ENCODE assay signal across 24 cellular contexts in the genomic region with DNA sequence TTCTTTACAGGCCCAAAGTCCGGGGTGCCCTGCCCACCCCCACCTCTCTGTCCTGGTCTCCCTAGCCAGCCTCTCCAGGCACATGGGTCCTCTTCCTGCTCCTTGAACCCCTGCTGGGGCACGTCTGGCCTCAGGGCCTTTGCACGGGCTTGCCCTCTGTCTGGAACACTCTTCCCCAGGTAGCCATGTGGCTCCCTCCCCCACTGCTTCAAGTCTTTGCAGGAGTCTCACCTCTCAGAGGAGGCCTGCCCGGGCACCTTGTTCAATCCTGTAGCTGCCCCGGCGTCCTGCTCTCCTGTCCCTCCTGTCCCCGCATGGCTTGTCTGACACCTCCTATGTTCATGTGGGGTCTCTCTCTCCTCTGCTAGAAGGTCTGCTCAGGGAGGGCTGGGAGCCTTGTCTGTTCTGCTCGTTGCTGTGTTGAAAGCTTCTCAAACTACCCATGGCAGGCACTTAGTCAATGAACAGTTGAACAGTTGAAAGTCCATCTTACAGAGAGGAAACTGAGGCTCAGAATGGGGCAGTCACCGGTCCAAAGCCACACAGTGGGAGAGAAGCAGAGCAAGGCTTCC.
DNase-seq lines count a peak whose midpoint lies in the region; ATAC-seq and TF ChIP-seq lines count a peak whose summit lies in the region.
"Had no signal": no experiment of that assay in that cellular context is flagged by ENCODE, and none has a peak within 500 bp of the region (broad histone marks: within the 10 kb centered on the region; RNA-seq: fewer than 3 reads in every experiment).

No MANE protein-coding gene starts in this region.

- H3K4me2 ChIP-seq in H9 (ENCODE audit: insufficient read depth, insufficient read length, low read length) (no peak overlapping the region), neuronal stem cell (ENCODE audit: insufficient read depth, low read length, poor library complexity, severe bottlenecking) (no peak overlapping the region)
- H3K4me2 ChIP-seq: BLaER1 treated with 17β-estradiol and CSF1 and Interleukin-3, amounts not matched to agents 10 nM and 100 nM had no signal

- no peaks in the 10 kb centered on the region for H3K36me3 ChIP-seq in neuronal stem cell (replicated peaks in 1 of 2; ENCODE audit: control insufficient read depth in 2 of 2, insufficient read depth in 2 of 2, low read length in 2 of 2)
- H3K36me3 ChIP-seq in gastroesophageal sphincter: no peaks in the 10 kb centered on the region
- H3K36me3 ChIP-seq in left ventricle myocardium inferior: no peaks in the 10 kb centered on the region
- H3K36me3 ChIP-seq: BLaER1 treated with 17β-estradiol and CSF1 and Interleukin-3, amounts not matched to agents 10 nM and 100 nM; heart right ventricle; Peyer's patch; tibial nerve had no signal

- no peak overlapping the region; a peak in 1 of 5 replicates for H3K4me3 Mint-ChIP-seq in H9
- H3K4me3 Mint-ChIP-seq: activated CD4-positive, alpha-beta T cell treated with anti-CD3 and anti-CD28 coated beads, Interleukin-2, amount 10 ng/mL, durations not matched to agents 24 days and 14 days; dendritic cell treated with granulocyte-macrophage colony-stimulating factor and Interleukin-4, amounts not matched to agents 40 ng/mL and 50 ng/mL, for 4 days had no signal

- TF ChIP-seq CTCF in H9 (conservative IDR thresholded peaks at IDR 0.05) (no peak), foreskin keratinocyte (conservative IDR thresholded peaks at IDR 0.05) (no peak), gastroesophageal sphincter (IDR thresholded peaks at IDR 0.05) (no peak), left ventricle myocardium inferior (IDR thresholded peaks at IDR 0.05; ENCODE audit: borderline replicate concordance) (no peak)

- H3K4me1 ChIP-seq in H9 (ENCODE audit: insufficient read depth, low read length) (no peaks in the 10 kb centered on the region), foreskin keratinocyte (no peaks in the 10 kb centered on the region), neuronal stem cell (ENCODE audit: control insufficient read depth in 2 of 2, insufficient read depth in 1 of 2, low read depth in 1 of 2, low read length in 2 of 2) (peaks cover 0 to 2% of the 10 kb centered on the region in 2 donors), gastroesophageal sphincter (no peaks in the 10 kb centered on the region), left ventricle myocardium inferior (no peaks in the 10 kb centered on the region)
- H3K4me1 ChIP-seq: heart right ventricle, Peyer's patch, tibial nerve had no signal

- H2BK12ac ChIP-seq in H9 (ENCODE audit: insufficient read length, low read depth, low read length) (no peak overlapping the region), neuronal stem cell (ENCODE audit: low read length) (peak overlapping the region; percentile 25)

- peaks cover 2 to 4% of the 10 kb centered on the region in 2 experiments; a peak in 3 of 5 replicates for H3K9me3 Mint-ChIP-seq in H9
- H3K9me3 Mint-ChIP-seq: activated CD4-positive, alpha-beta T cell treated with anti-CD3 and anti-CD28 coated beads, Interleukin-2, amount 10 ng/mL, durations not matched to agents 24 days and 14 days; dendritic cell treated with granulocyte-macrophage colony-stimulating factor and Interleukin-4, amounts not matched to agents 40 ng/mL and 50 ng/mL, for 4 days had no signal

- no peak overlapping the region for H3K18ac ChIP-seq in H9 (ENCODE audit: insufficient read length, low read depth, low read length)
- peak overlapping the region; percentile 44 for H3K18ac ChIP-seq in neuronal stem cell (ENCODE audit: low read length)

- H2BK15ac ChIP-seq in H9 (ENCODE audit: low read depth, low read length) (no peak overlapping the region), neuronal stem cell (ENCODE audit: low read length) (no peak overlapping the region)

- H3K23ac ChIP-seq in H9 (ENCODE audit: insufficient read length, low read depth, low read length) (no peak overlapping the region), neuronal stem cell (ENCODE audit: low read depth, low read length, poor library complexity) (peak overlapping the region; percentile 34)

- H3K9ac ChIP-seq in H9 (ENCODE audit: extremely low read depth, insufficient read length, low read length): no peak overlapping the region
- peak overlapping the region; percentile 9 for H3K9ac ChIP-seq in neuronal stem cell (ENCODE audit: low read depth, low read length, poor library complexity)
- H3K9ac ChIP-seq: BLaER1 treated with 17β-estradiol and CSF1 and Interleukin-3, amounts not matched to agents 10 nM and 100 nM had no signal

- DNase-seq in D341Med (ENCODE audit: low spot score) (peak; percentile 17), H9 (no peak), foreskin keratinocyte (peak; percentile 22 to 42), neuronal stem cell (ENCODE audit: low spot score) (no peak), left ventricle myocardium inferior (no peak)
- DNase-seq: activated CD4-positive, alpha-beta T cell treated with anti-CD3 and anti-CD28 coated beads, Interleukin-2, amount 10 ng/mL, durations not matched to agents 24 days and 14 days; activated naive CD4-positive, alpha-beta T cell treated with Interleukin-2 at 50 U/mL for 16 hours; central memory CD4-positive, alpha-beta T cell; heart right ventricle; Kasumi-1; NCI-H1436 treated with DMSO at 0.1 percent for 48 hours; NCI-H2081 treated with DMSO at 0.1 percent for 48 hours; NCI-H226; NCI-H526 treated with DMSO at 0.1 percent for 48 hours; stimulated activated CD4-positive, alpha-beta T cell treated with anti-CD3 and anti-CD28 coated beads, Interleukin-4, amount 100 ng/mL, for 4 hours; T-helper 9 cell had no signal

- no peak overlapping the region; the same call in 1 of the 2 replicates for H3K14ac ChIP-seq in H9 (ENCODE audit: insufficient read depth, low read length)
- H3K14ac ChIP-seq in neuronal stem cell (ENCODE audit: low read length): no peak overlapping the region

- TF ChIP-seq EP300 in gastroesophageal sphincter (IDR thresholded peaks at IDR 0.05): no peak

- ATAC-seq in foreskin keratinocyte (no peak), HG02588 (IDR thresholded peaks at IDR 0.05; ENCODE audit: unreplicated experiment) (no peak), gastroesophageal sphincter (no peak)
- ATAC-seq: HCT116 had no signal

- H3K27me3 ChIP-seq in H9 (ENCODE audit: insufficient read depth, low read length) (no peaks in the 10 kb centered on the region), foreskin keratinocyte (peaks cover 5% of the 10 kb centered on the region), neuronal stem cell (ENCODE audit: control insufficient read depth in 3 of 3, insufficient read depth in 3 of 3, low read depth in 1 of 3, low read length in 3 of 3) (no peaks in the 10 kb centered on the region), gastroesophageal sphincter (no peaks in the 10 kb centered on the region), left ventricle myocardium inferior (ENCODE audit: low read depth) (peaks cover 3% of the 10 kb centered on the region)
- H3K27me3 ChIP-seq: BLaER1 treated with 17β-estradiol and CSF1 and Interleukin-3, amounts not matched to agents 10 nM and 100 nM; Peyer's patch; tibial nerve had no signal

- no peaks in the 10 kb centered on the region for H4K20me1 ChIP-seq in H9 (ENCODE audit: control insufficient read depth, insufficient read depth, insufficient read length)
- H4K20me1 ChIP-seq: BLaER1 treated with 17β-estradiol and CSF1 and Interleukin-3, amounts not matched to agents 10 nM and 100 nM had no signal

- no peak overlapping the region for H4K5ac ChIP-seq in H9 (ENCODE audit: insufficient read length, low read depth, low read length)

- H3K79me2 ChIP-seq in H9 (ENCODE audit: insufficient read depth, low read length): no peaks in the 10 kb centered on the region

- peaks cover 4 to 7% of the 10 kb centered on the region in 2 experiments; a peak in 3 of 4 replicates for H3K4me1 Mint-ChIP-seq in H9
- H3K4me1 Mint-ChIP-seq: activated CD4-positive, alpha-beta T cell treated with anti-CD3 and anti-CD28 coated beads, Interleukin-2, amount 10 ng/mL, durations not matched to agents 24 days and 14 days had no signal

- no peaks in the 10 kb centered on the region for H3K23me2 ChIP-seq in H9 (ENCODE audit: insufficient read length, low read depth, low read length, poor library complexity, severe bottlenecking)

- H3K79me1 ChIP-seq in H9 (ENCODE audit: insufficient read depth, low read depth, low read length, poor library complexity, severe bottlenecking): no peaks in the 10 kb centered on the region
- no peaks in the 10 kb centered on the region for H3K79me1 ChIP-seq in neuronal stem cell (ENCODE audit: low read depth, low read length)

- H3K56ac ChIP-seq in H9 (ENCODE audit: insufficient read length, low read depth, low read length): no peak overlapping the region

- no peak overlapping the region for H2BK120ac ChIP-seq in H9 (ENCODE audit: low read depth, low read length, poor library complexity, severe bottlenecking)
- no peak overlapping the region for H2BK120ac ChIP-seq in neuronal stem cell (ENCODE audit: low read depth, low read length)

- H4K91ac ChIP-seq in H9 (ENCODE audit: insufficient read length, low read depth, low read length): no peak overlapping the region
- H4K91ac ChIP-seq in neuronal stem cell (ENCODE audit: low read depth, low read length, poor library complexity): no peak overlapping the region

- H3K27ac ChIP-seq in H9 (ENCODE audit: insufficient read length, low read depth, low read length) (no peak overlapping the region), foreskin keratinocyte (no peak overlapping the region), neuronal stem cell (replicated peaks; ENCODE audit: low read length) (no peak overlapping the region), gastroesophageal sphincter (no peak overlapping the region), left ventricle myocardium inferior (replicated peaks) (no peak overlapping the region)
- H3K27ac ChIP-seq: BLaER1 treated with 17β-estradiol and CSF1 and Interleukin-3, amounts not matched to agents 10 nM and 100 nM; heart right ventricle; Peyer's patch; tibial nerve had no signal

- H2AK5ac ChIP-seq in H9 (ENCODE audit: insufficient read length, low read length): no peak overlapping the region
- no peak overlapping the region for H2AK5ac ChIP-seq in neuronal stem cell (ENCODE audit: low read depth, low read length)

- H2AFZ ChIP-seq in H9 (ENCODE audit: low read length) (no peak overlapping the region), neuronal stem cell (ENCODE audit: low read length) (no peak overlapping the region)

- no CpG with 5 or more reads among the region's 9 CpGs for WGBS in H9 (ENCODE audit: extremely low coverage, insufficient read length, low lambda C conversion rate)
- WGBS in neuronal stem cell (ENCODE audit: extremely low coverage in 2 of 2, insufficient read length in 2 of 2, insufficient replicate concordance in 1 of 2), 2 donors: no CpG with 5 or more reads among the region's 9 CpGs
- 77 to 87% methylated on average over 3 to 5 of the region's 9 CpGs for WGBS in gastroesophageal sphincter (ENCODE audit: low coverage in 1 of 2), 2 donors

- intact Hi-C loops in left ventricle myocardium inferior (cut with micrococcal nuclease): no loop called here

- no peak overlapping the region for H2BK5ac ChIP-seq in H9 (ENCODE audit: insufficient read length, low read length)
- no peak overlapping the region for H2BK5ac ChIP-seq in neuronal stem cell (ENCODE audit: low read length)

- no peak overlapping the region for H2BK20ac ChIP-seq in H9 (ENCODE audit: low read depth, low read length, poor library complexity, severe bottlenecking)

- TF ChIP-seq POLR2A in gastroesophageal sphincter (IDR thresholded peaks at IDR 0.05): no peak

- H3K36me3 Mint-ChIP-seq in H9 (ENCODE audit: insufficient read depth in 1 of 3, low read depth in 3 of 3): peaks cover 0 to 2% (median 0%) of the 10 kb centered on the region in 3 experiments; a peak in 1 of 7 replicates

- H3T11ph ChIP-seq in H9 (ENCODE audit: low read length): no peak overlapping the region

- H4K8ac ChIP-seq in H9 (replicated peaks; ENCODE audit: insufficient read length, low read depth, low read length) (no peak overlapping the region), neuronal stem cell (ENCODE audit: low read depth, low read length) (no peak overlapping the region)

- H3K9me3 ChIP-seq in H9 (ENCODE audit: control insufficient read depth, low read depth, low read length) (no peaks in the 10 kb centered on the region), neuronal stem cell (replicated peaks in 1 of 2; ENCODE audit: control insufficient read depth in 2 of 2, insufficient read depth in 1 of 2, low read depth in 1 of 2, low read length in 2 of 2) (no peaks in the 10 kb centered on the region), gastroesophageal sphincter (no peaks in the 10 kb centered on the region), left ventricle myocardium inferior (replicated peaks) (no peaks in the 10 kb centered on the region)
- H3K9me3 ChIP-seq: BLaER1 treated with 17β-estradiol and CSF1 and Interleukin-3, amounts not matched to agents 10 nM and 100 nM; heart right ventricle; Peyer's patch; tibial nerve had no signal

- no peak overlapping the region for H3K4me3 ChIP-seq in neuronal stem cell (ENCODE audit: low read length in 2 of 2)
- no peak overlapping the region for H3K4me3 ChIP-seq in gastroesophageal sphincter
- H3K4me3 ChIP-seq in left ventricle myocardium inferior: no peak overlapping the region
- H3K4me3 ChIP-seq: BLaER1 treated with 17β-estradiol and CSF1 and Interleukin-3, amounts not matched to agents 10 nM and 100 nM; heart right ventricle; Peyer's patch; tibial nerve had no signal

- no peak overlapping the region for H3K4ac ChIP-seq in H9 (ENCODE audit: low read depth, low read length)
- H3K4ac ChIP-seq in neuronal stem cell (ENCODE audit: low read length): no peak overlapping the region

- peak overlapping the region in 2 of 3 experiments; percentile 56 to 95; a peak in 2 of 7 replicates for H3K27ac Mint-ChIP-seq in H9
- H3K27ac Mint-ChIP-seq: activated CD4-positive, alpha-beta T cell treated with anti-CD3 and anti-CD28 coated beads, Interleukin-2, amount 10 ng/mL, durations not matched to agents 24 days and 14 days; dendritic cell treated with granulocyte-macrophage colony-stimulating factor and Interleukin-4, amounts not matched to agents 40 ng/mL and 50 ng/mL, for 4 days; progenitor cell of endocrine pancreas had no signal

- H3K27me3 Mint-ChIP-seq in H9 (ENCODE audit: low read depth): no peaks in the 10 kb centered on the region; the same call in 1 of the 2 replicates
- H3K27me3 Mint-ChIP-seq: activated CD4-positive, alpha-beta T cell treated with anti-CD3 and anti-CD28 coated beads, Interleukin-2, amount 10 ng/mL, durations not matched to agents 24 days and 14 days; dendritic cell treated with granulocyte-macrophage colony-stimulating factor and Interleukin-4, amounts not matched to agents 40 ng/mL and 50 ng/mL, for 4 days had no signal

Comparison
In these comparisons a context has a peak if more than half of its experiments do, and no peak if none do; other contexts are left out.
1. DNase-seq: peak in D341Med (single experiment) and foreskin keratinocyte (2 of 2); none in H9 (single experiment), neuronal stem cell (single experiment) and left ventricle myocardium inferior (single experiment).